14 cellular contexts compared by ENCODE assay signal in genomic region chr12:94898388-94898787, GRCh38.
DNase-seq lines count a peak whose midpoint lies in the region; TF ChIP-seq lines count a peak whose summit lies in the region.
"Had no signal": no experiment of that assay in that cellular context is flagged by ENCODE, and none has a peak within 500 bp of the region (broad histone marks: within the 10 kb centered on the region; RNA-seq: fewer than 3 reads in every experiment).

No MANE protein-coding gene starts in this region.

- intact Hi-C loops in colonic mucosa (cut with DNase I), result no loop called here

- no peaks in the 10 kb centered on the region for H3K9me3 ChIP-seq in colonic mucosa
- H3K9me3 ChIP-seq: SJSA1 had no signal

- H3K27me3 ChIP-seq in colonic mucosa, result no peaks in the 10 kb centered on the region
- H3K27me3 ChIP-seq: SJSA1 had no signal

- no peaks in the 10 kb centered on the region for H3K4me1 ChIP-seq in colonic mucosa
- H3K4me1 ChIP-seq: SJSA1 had no signal

- H3K27ac ChIP-seq in colonic mucosa, result no peak overlapping the region
- H3K27ac ChIP-seq: SJSA1 had no signal

- H3K4me3 ChIP-seq in colonic mucosa, result no peak overlapping the region
- H3K4me3 ChIP-seq: SJSA1 had no signal

- DNase-seq in NCI-H82 (lab: John Stamatoyannopoulos, UW), result peak; percentile 75
- no peak for DNase-seq in NCI-H82 treated with DMSO at 0.1 percent for 48 hours (lab: John Stamatoyannopoulos, UW; ENCODE audit: unreplicated experiment)
- DNase-seq in SK-MEL-5 (ENCODE audit: low read depth, low spot score), result peak; percentile 5
- DNase-seq in fibroblast of the conjunctiva (ENCODE audit: low read depth), result peak; percentile 3
- DNase-seq in renal cortical epithelial cell (ENCODE audit: low read depth), result peak; percentile 7
- no peak for DNase-seq in activated effector memory CD4-positive, alpha-beta T cell treated with anti-CD3 and anti-CD28 coated beads, Interleukin-2, amount 50 U/mL, for 16 hours
- no peak for DNase-seq in colonic mucosa
- no peak for DNase-seq in LoVo (ENCODE audit: low spot score)
- DNase-seq: activated CD4-positive, alpha-beta T cell treated with anti-CD3 and anti-CD28 coated beads for 48 hours; EL; Kasumi-1; NCI-H446; stimulated activated naive CD4-positive, alpha-beta T cell had no signal

- H3K36me3 ChIP-seq in colonic mucosa, result no peaks in the 10 kb centered on the region
- H3K36me3 ChIP-seq: SJSA1 had no signal

- no peak for TF ChIP-seq CTCF in colonic mucosa (IDR thresholded peaks at IDR 0.05)

- in situ Hi-C loops in SK-MEL-5 (cut with HindIII; ENCODE audit: low pct_unique_long_range_greater_than_20kb, low sequenced_read_pairs), result no loop called here

- H3K9ac ChIP-seq in colonic mucosa (ENCODE audit: low read depth in 2 of 2, low read length in 2 of 2), result no peak overlapping the region

Comparison
In these comparisons a context has a peak if more than half of its experiments do, and no peak if none do; other contexts are left out.
1. DNase-seq: peak in NCI-H82 (single experiment), SK-MEL-5 (single experiment), fibroblast of the conjunctiva (single experiment) and renal cortical epithelial cell (single experiment); none in NCI-H82 treated with DMSO at 0.1 percent for 48 hours (single experiment), activated effector memory CD4-positive, alpha-beta T cell treated with anti-CD3 and anti-CD28 coated beads, Interleukin-2, amount 50 U/mL, for 16 hours (single experiment), colonic mucosa (single experiment) and LoVo (single experiment).